In the genomic region with DNA sequence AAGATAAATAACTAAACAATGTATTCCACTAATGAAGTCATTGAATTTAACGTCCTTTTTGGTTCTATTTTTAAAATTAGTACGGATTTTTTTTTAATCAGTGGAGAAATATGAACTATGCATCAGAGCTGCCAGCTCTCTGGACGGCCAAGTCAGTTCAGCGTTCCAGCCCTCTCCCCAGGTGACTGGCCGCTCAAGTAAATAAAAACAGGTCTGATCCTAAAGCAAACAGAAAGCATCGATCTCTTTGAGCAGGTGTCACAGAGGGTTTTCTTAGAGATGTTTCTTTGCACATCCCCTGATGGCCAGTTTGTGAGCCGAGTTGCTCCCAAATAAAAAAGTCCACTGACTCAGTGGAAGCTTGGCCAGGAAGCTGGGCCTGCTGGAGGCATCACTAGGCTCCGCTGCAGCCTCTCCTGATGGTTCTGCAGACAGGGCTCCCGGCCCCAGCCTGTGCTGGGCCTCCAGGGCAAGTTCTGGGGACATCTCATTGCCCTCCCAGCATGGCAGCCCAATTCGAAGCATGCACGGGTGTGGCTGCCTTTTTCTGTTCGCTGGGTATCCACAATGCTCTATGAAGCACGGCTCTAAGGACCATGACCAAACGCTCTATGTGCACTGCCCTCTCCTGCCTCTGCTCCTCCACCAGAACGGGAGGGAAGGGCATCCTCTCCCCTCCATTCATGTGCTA, we compare ENCODE assay signal across 30 cellular contexts.
A peak's percentile ranks its signal among the peaks of the same experiment; 100 is the strongest.
DNase-seq lines count a peak whose midpoint lies in the region; ATAC-seq and TF ChIP-seq lines count a peak whose summit lies in the region.
"Had no signal": no experiment of that assay in that cellular context is flagged by ENCODE, and none has a peak within 500 bp of the region (broad histone marks: within the 10 kb centered on the region; RNA-seq: fewer than 3 reads in every experiment).

No MANE protein-coding gene starts in this region.

- no peaks in the 10 kb centered on the region for H3K4me1 ChIP-seq in right atrium auricular region
- H3K4me1 ChIP-seq in lower lobe of right lung, result no peaks in the 10 kb centered on the region
- H3K4me1 ChIP-seq: BE2C, tibial artery had no signal

- POLR2A ChIA-PET in WTC11 (lab: Charles Lee), result no interaction called here

- no peaks in the 10 kb centered on the region for H3K36me3 ChIP-seq in right atrium auricular region
- no peaks in the 10 kb centered on the region for H3K36me3 ChIP-seq in lower lobe of right lung
- H3K36me3 ChIP-seq: BE2C, stomach, tibial artery had no signal

- DNase-seq in cardiac septum (ENCODE audit: low spot score), result peak; percentile 57
- no peak for DNase-seq in right atrium auricular region (ENCODE audit: low spot score)
- peak; percentile 6 for DNase-seq in WTC11 (ENCODE audit: low spot score)
- peak; percentile 29 for DNase-seq in lower lobe of right lung
- no peak for DNase-seq in NCI-H82 (lab: John Stamatoyannopoulos, UW)
- DNase-seq in activated CD8-positive, alpha-beta memory T cell treated with anti-CD3 and anti-CD28 coated beads, Interleukin-2, amount 10 ng/mL, durations not matched to agents 7 days and 5 days, result no peak
- no peak for DNase-seq in SKM-1 treated with dmso at 0.1 percent for 144 hours (lab: John Stamatoyannopoulos, UW; ENCODE audit: unreplicated experiment)
- DNase-seq: activated CD4-positive, alpha-beta T cell treated with anti-CD3 and anti-CD28 coated beads, Interleukin-2, amount 50 U/mL, for 48 hours; activated CD8-positive, alpha-beta memory T cell treated with anti-CD3 and anti-CD28 coated beads, Interleukin-2, amount 50 U/mL, for 4 hours; anterior cingulate cortex; BE2C; cortex of kidney; effector memory CD8-positive, alpha-beta T cell; left colon; midbrain; MV-4-11; NCI-H1694 treated with DMSO at 0.1 percent for 48 hours; NCI-H2171; NCI-H526 treated with DMSO at 0.1 percent for 48 hours; stimulated activated CD4-positive, alpha-beta T cell treated with anti-CD3 and anti-CD28 coated beads, Interleukin-2, amount 100 ng/mL, for 24 hours; stomach had no signal

- CTCF ChIA-PET in WTC11 (lab: Charles Lee), result interaction anchor here (0.8 kb wide), 1 partner anchor 197 kb away, joined by 3 read pairs; no protein-coding TSS in a partner anchor
- CTCF ChIA-PET in activated CD8-positive, alpha-beta memory T cell treated with anti-CD3 and anti-CD28 coated beads, Interleukin-2, amount 10 ng/mL, durations not matched to agents 7 days and 5 days (lab: Charles Lee), result no interaction called here

- no peak overlapping the region for H3K27ac Mint-ChIP-seq in WTC11
- H3K27ac Mint-ChIP-seq in activated CD8-positive, alpha-beta memory T cell treated with anti-CD3 and anti-CD28 coated beads, Interleukin-2, amount 10 ng/mL, durations not matched to agents 7 days and 5 days, result no peak overlapping the region
- H3K27ac Mint-ChIP-seq: activated naive CD4-positive, alpha-beta T cell treated with anti-CD3 and anti-CD28 coated beads, Interleukin-2, amount 50 U/mL, for 24 hours; activated T-helper 1 cell treated with anti-CD3 and anti-CD28 coated beads, Interleukin-12 subunit alpha, Interleukin-12 subunit beta, Interleukin-2, Interleukin-4 antibody, amounts not matched to agents 30 ng/mL and 10 ng/mL and 1 ng/mL, durations not matched to agents 14 hours and 24 hours and 36 hours; effector memory CD8-positive, alpha-beta T cell; naive thymus-derived CD4-positive, alpha-beta T cell had no signal

- H3K27ac ChIP-seq in right atrium auricular region (no peak overlapping the region), lower lobe of right lung (no peak overlapping the region)
- H3K27ac ChIP-seq: stomach, tibial artery had no signal

- peaks cover 8% of the 10 kb centered on the region; the same call in 1 of the 2 replicates for H3K9me3 Mint-ChIP-seq in WTC11
- H3K9me3 Mint-ChIP-seq in activated CD8-positive, alpha-beta memory T cell treated with anti-CD3 and anti-CD28 coated beads, Interleukin-2, amount 10 ng/mL, durations not matched to agents 7 days and 5 days (ENCODE audit: low read depth), result no peaks in the 10 kb centered on the region
- H3K9me3 Mint-ChIP-seq: activated naive CD4-positive, alpha-beta T cell treated with anti-CD3 and anti-CD28 coated beads, Interleukin-2, amount 50 U/mL, for 24 hours; activated T-helper 1 cell treated with anti-CD3 and anti-CD28 coated beads, Interleukin-12 subunit alpha, Interleukin-12 subunit beta, Interleukin-2, Interleukin-4 antibody, amounts not matched to agents 30 ng/mL and 10 ng/mL and 1 ng/mL, durations not matched to agents 14 hours and 24 hours and 36 hours had no signal

- H3K4me3 ChIP-seq in right atrium auricular region (no peak overlapping the region), lower lobe of right lung (no peak overlapping the region)
- H3K4me3 ChIP-seq: smooth muscle cell, stomach, tibial artery had no signal

- H3K4me1 Mint-ChIP-seq in WTC11, result peaks cover 23% of the 10 kb centered on the region
- H3K4me1 Mint-ChIP-seq in activated CD8-positive, alpha-beta memory T cell treated with anti-CD3 and anti-CD28 coated beads, Interleukin-2, amount 10 ng/mL, durations not matched to agents 7 days and 5 days, result no peaks in the 10 kb centered on the region
- H3K4me1 Mint-ChIP-seq: activated naive CD4-positive, alpha-beta T cell treated with anti-CD3 and anti-CD28 coated beads, Interleukin-2, amount 50 U/mL, for 24 hours had no signal

- H3K27me3 Mint-ChIP-seq in WTC11 (ENCODE audit: low read depth), result no peaks in the 10 kb centered on the region; the same call in 1 of the 2 replicates
- no peaks in the 10 kb centered on the region for H3K27me3 Mint-ChIP-seq in activated CD8-positive, alpha-beta memory T cell treated with anti-CD3 and anti-CD28 coated beads, Interleukin-2, amount 10 ng/mL, durations not matched to agents 7 days and 5 days

- H3K9me3 ChIP-seq in right atrium auricular region (no peaks in the 10 kb centered on the region), lower lobe of right lung (no peaks in the 10 kb centered on the region)
- H3K9me3 ChIP-seq: BE2C, Caco-2, tibial artery had no signal

- TF ChIP-seq CTCF in right atrium auricular region (IDR thresholded peaks at IDR 0.05) (no peak), WTC11 (IDR thresholded peaks at IDR 0.05) (no peak), lower lobe of right lung (IDR thresholded peaks at IDR 0.05) (no peak)

- no peak overlapping the region for H3K4me3 Mint-ChIP-seq in WTC11
- H3K4me3 Mint-ChIP-seq in activated CD8-positive, alpha-beta memory T cell treated with anti-CD3 and anti-CD28 coated beads, Interleukin-2, amount 10 ng/mL, durations not matched to agents 7 days and 5 days, result no peak overlapping the region
- H3K4me3 Mint-ChIP-seq: activated naive CD4-positive, alpha-beta T cell treated with anti-CD3 and anti-CD28 coated beads, Interleukin-2, amount 50 U/mL, for 24 hours; activated T-helper 1 cell treated with anti-CD3 and anti-CD28 coated beads, Interleukin-12 subunit alpha, Interleukin-12 subunit beta, Interleukin-2, Interleukin-4 antibody, amounts not matched to agents 30 ng/mL and 10 ng/mL and 1 ng/mL, durations not matched to agents 14 hours and 24 hours and 36 hours; effector memory CD8-positive, alpha-beta T cell; naive thymus-derived CD4-positive, alpha-beta T cell had no signal

- no peak for ATAC-seq in WTC11
- ATAC-seq in lower lobe of right lung, result no peak
- ATAC-seq in HG03439 (IDR thresholded peaks at IDR 0.05; ENCODE audit: unreplicated experiment), result no peak
- ATAC-seq in activated CD8-positive, alpha-beta memory T cell treated with anti-CD3 and anti-CD28 coated beads, Interleukin-2, amount 10 ng/mL, durations not matched to agents 7 days and 5 days, result no peak
- ATAC-seq: activated CD4-positive, CD25-positive, alpha-beta regulatory T cell treated with anti-CD3 and anti-CD28 coated beads, Interleukin-2, amount 50 U/mL, for 24 hours; effector memory CD8-positive, alpha-beta T cell; HCT116; left colon; naive thymus-derived CD4-positive, alpha-beta T cell had no signal

- H3K27me3 ChIP-seq in right atrium auricular region (no peaks in the 10 kb centered on the region), lower lobe of right lung (ENCODE audit: low read depth) (peaks cover 24% of the 10 kb centered on the region)
- H3K27me3 ChIP-seq: BE2C had no signal

- H3K36me3 Mint-ChIP-seq in WTC11, result no peaks in the 10 kb centered on the region
- H3K36me3 Mint-ChIP-seq in activated CD8-positive, alpha-beta memory T cell treated with anti-CD3 and anti-CD28 coated beads, Interleukin-2, amount 10 ng/mL, durations not matched to agents 7 days and 5 days, result no peaks in the 10 kb centered on the region
- H3K36me3 Mint-ChIP-seq: activated naive CD4-positive, alpha-beta T cell treated with anti-CD3 and anti-CD28 coated beads, Interleukin-2, amount 50 U/mL, for 24 hours had no signal

- intact Hi-C loops in cardiac septum (cut with DNase I), result no loop called here
- intact Hi-C loops in lower lobe of right lung (cut with DNase I), result no loop called here

TF ChIP-seq in WTC11, 78 proteins besides CTCF, POLR2A, EP300 and RAD21 (continues in another document):
- TF ChIP-seq FOXP1 (CRISPR knock-in tag; IDR thresholded peaks at IDR 0.05; ENCODE audit: borderline replicate concordance) (no peak), ELF4 (CRISPR knock-in tag; IDR thresholded peaks at IDR 0.05; ENCODE audit: low read depth) (no peak), TP53 (CRISPR knock-in tag; IDR thresholded peaks at IDR 0.05) (no peak), NR1H2 (CRISPR knock-in tag; IDR thresholded peaks at IDR 0.05) (no peak), TEAD1 (CRISPR knock-in tag; IDR thresholded peaks at IDR 0.05) (no peak)
- TF ChIP-seq, protein P1, sequence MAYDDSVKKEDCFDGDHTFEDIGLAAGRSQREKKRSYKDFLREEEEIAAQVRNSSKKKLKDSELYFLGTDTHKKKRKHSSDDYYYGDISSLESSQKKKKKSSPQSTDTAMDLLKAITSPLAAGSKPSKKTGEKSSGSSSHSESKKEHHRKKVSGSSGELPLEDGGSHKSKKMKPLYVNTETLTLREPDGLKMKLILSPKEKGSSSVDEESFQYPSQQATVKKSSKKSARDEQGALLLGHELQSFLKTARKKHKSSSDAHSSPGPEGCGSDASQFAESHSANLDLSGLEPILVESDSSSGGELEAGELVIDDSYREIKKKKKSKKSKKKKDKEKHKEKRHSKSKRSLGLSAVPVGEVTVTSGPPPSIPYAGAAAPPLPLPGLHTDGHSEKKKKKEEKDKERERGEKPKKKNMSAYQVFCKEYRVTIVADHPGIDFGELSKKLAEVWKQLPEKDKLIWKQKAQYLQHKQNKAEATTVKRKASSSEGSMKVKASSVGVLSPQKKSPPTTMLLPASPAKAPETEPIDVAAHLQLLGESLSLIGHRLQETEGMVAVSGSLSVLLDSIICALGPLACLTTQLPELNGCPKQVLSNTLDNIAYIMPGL (CRISPR knock-in tag; IDR thresholded peaks at IDR 0.05), result no peak
- TF ChIP-seq, protein P2, sequence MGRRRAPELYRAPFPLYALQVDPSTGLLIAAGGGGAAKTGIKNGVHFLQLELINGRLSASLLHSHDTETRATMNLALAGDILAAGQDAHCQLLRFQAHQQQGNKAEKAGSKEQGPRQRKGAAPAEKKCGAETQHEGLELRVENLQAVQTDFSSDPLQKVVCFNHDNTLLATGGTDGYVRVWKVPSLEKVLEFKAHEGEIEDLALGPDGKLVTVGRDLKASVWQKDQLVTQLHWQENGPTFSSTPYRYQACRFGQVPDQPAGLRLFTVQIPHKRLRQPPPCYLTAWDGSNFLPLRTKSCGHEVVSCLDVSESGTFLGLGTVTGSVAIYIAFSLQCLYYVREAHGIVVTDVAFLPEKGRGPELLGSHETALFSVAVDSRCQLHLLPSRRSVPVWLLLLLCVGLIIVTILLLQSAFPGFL (CRISPR knock-in tag; IDR thresholded peaks at IDR 0.05; ENCODE audit: borderline replicate concordance), result no peak

Comparison
In these comparisons a context has a peak if more than half of its experiments do, and no peak if none do; other contexts are left out.
1. DNase-seq: peak in cardiac septum (single experiment), WTC11 (single experiment) and lower lobe of right lung (single experiment); none in right atrium auricular region (single experiment), NCI-H82 (single experiment), activated CD8-positive, alpha-beta memory T cell treated with anti-CD3 and anti-CD28 coated beads, Interleukin-2, amount 10 ng/mL, durations not matched to agents 7 days and 5 days (single experiment) and SKM-1 treated with dmso at 0.1 percent for 144 hours (single experiment).